In genomic region chr10:33799944-33800323, GRCh38 we compare ENCODE assay signal across 22 cellular contexts.
"Had no signal": no experiment of that assay in that cellular context is flagged by ENCODE, and none has a peak within 500 bp of the region (broad histone marks: within the 10 kb centered on the region; RNA-seq: fewer than 3 reads in every experiment).

No MANE protein-coding gene starts in this region.

- H3K4me3 Mint-ChIP-seq: activated CD4-positive, alpha-beta memory T cell treated with anti-CD3 and anti-CD28 coated beads, Interleukin-2, amount 10 ng/mL, durations not matched to agents 7 days and 5 days; activated CD8-positive, alpha-beta memory T cell treated with anti-CD3 and anti-CD28 coated beads, Interleukin-2, amount 10 ng/mL, durations not matched to agents 7 days and 5 days; activated naive CD8-positive, alpha-beta T cell treated with anti-CD3 and anti-CD28 coated beads, Interleukin-2, amount 10 ng/mL, durations not matched to agents 7 days and 5 days; activated T-helper 17 cell treated with anti-CD3 and anti-CD28 coated beads, Interleukin-2, amount 50 U/mL, for 72 hours; dendritic cell treated with granulocyte-macrophage colony-stimulating factor and Interleukin-4, amounts not matched to agents 40 ng/mL and 50 ng/mL, for 4 days; neural crest cell; stimulated activated memory B cell treated with anti-CD40 and anti-IgM and Interleukin-4, amounts not matched to agents 10 μg/mL and 1 μg/mL and 100 μg/mL, for 72 hours had no signal

- H3K27ac ChIP-seq: esophagus muscularis mucosa, thoracic aorta, upper lobe of left lung had no signal

- FAIRE-seq: islet of Langerhans had no signal

- DNase-seq: activated CD4-positive, alpha-beta memory T cell treated with anti-CD3 and anti-CD28 coated beads, Interleukin-2, amount 10 ng/mL, durations not matched to agents 7 days and 5 days; activated CD4-positive, alpha-beta T cell treated with anti-CD3 and anti-CD28 coated beads for 4 hours; activated CD8-positive, alpha-beta memory T cell treated with anti-CD3 and anti-CD28 coated beads, Interleukin-2, amount 10 ng/mL, durations not matched to agents 7 days and 5 days; activated naive CD4-positive, alpha-beta T cell; activated naive CD8-positive, alpha-beta T cell treated with anti-CD3 and anti-CD28 coated beads, Interleukin-2, amount 10 ng/mL, durations not matched to agents 7 days and 5 days; activated T-cell treated with anti-CD3 and anti-CD28 coated beads, Interleukin-2, amount 50 U/mL, for 1 hour; cerebellar nuclear complex; effector CD8-positive, alpha-beta T cell; hippocampal formation; mammary epithelial cell; stimulated activated CD4-positive, alpha-beta T cell treated with anti-CD3 and anti-CD28 coated beads, Interleukin-4, amount 100 ng/mL, for 4 hours; SW 1271; T-helper 2 cell; upper lobe of left lung had no signal

- H3K27me3 ChIP-seq: esophagus muscularis mucosa, upper lobe of left lung had no signal

- H3K4me1 ChIP-seq: upper lobe of left lung had no signal

- H3K36me3 ChIP-seq: esophagus muscularis mucosa, thoracic aorta, upper lobe of left lung had no signal

- H3K27me3 Mint-ChIP-seq: activated CD4-positive, alpha-beta memory T cell treated with anti-CD3 and anti-CD28 coated beads, Interleukin-2, amount 10 ng/mL, durations not matched to agents 7 days and 5 days; activated CD8-positive, alpha-beta memory T cell treated with anti-CD3 and anti-CD28 coated beads, Interleukin-2, amount 10 ng/mL, durations not matched to agents 7 days and 5 days; stimulated activated memory B cell treated with anti-CD40 and anti-IgM and Interleukin-4, amounts not matched to agents 10 μg/mL and 1 μg/mL and 100 μg/mL, for 72 hours had no signal

- ATAC-seq: activated CD8-positive, alpha-beta memory T cell treated with anti-CD3 and anti-CD28 coated beads, Interleukin-2, amount 10 ng/mL, durations not matched to agents 7 days and 5 days; activated T-helper 17 cell treated with anti-CD3 and anti-CD28 coated beads, Interleukin-2, amount 50 U/mL, for 72 hours; sciatic nerve; stimulated activated memory B cell treated with anti-CD40 and anti-IgM and Interleukin-4, amounts not matched to agents 10 μg/mL and 1 μg/mL and 100 μg/mL, for 72 hours had no signal

- H3K9me3 ChIP-seq: esophagus muscularis mucosa, thoracic aorta, upper lobe of left lung had no signal

- H3K9me3 Mint-ChIP-seq: activated CD4-positive, alpha-beta memory T cell treated with anti-CD3 and anti-CD28 coated beads, Interleukin-2, amount 10 ng/mL, durations not matched to agents 7 days and 5 days; activated T-helper 17 cell treated with anti-CD3 and anti-CD28 coated beads, Interleukin-2, amount 50 U/mL, for 72 hours; dendritic cell treated with granulocyte-macrophage colony-stimulating factor and Interleukin-4, amounts not matched to agents 40 ng/mL and 50 ng/mL, for 4 days; stimulated activated memory B cell treated with anti-CD40 and anti-IgM and Interleukin-4, amounts not matched to agents 10 μg/mL and 1 μg/mL and 100 μg/mL, for 72 hours had no signal

- H3K36me3 Mint-ChIP-seq: activated CD8-positive, alpha-beta memory T cell treated with anti-CD3 and anti-CD28 coated beads, Interleukin-2, amount 10 ng/mL, durations not matched to agents 7 days and 5 days; activated naive CD8-positive, alpha-beta T cell treated with anti-CD3 and anti-CD28 coated beads, Interleukin-2, amount 10 ng/mL, durations not matched to agents 7 days and 5 days; stimulated activated memory B cell treated with anti-CD40 and anti-IgM and Interleukin-4, amounts not matched to agents 10 μg/mL and 1 μg/mL and 100 μg/mL, for 72 hours had no signal

- H3K27ac Mint-ChIP-seq: activated CD4-positive, alpha-beta memory T cell treated with anti-CD3 and anti-CD28 coated beads, Interleukin-2, amount 10 ng/mL, durations not matched to agents 7 days and 5 days; activated CD8-positive, alpha-beta memory T cell treated with anti-CD3 and anti-CD28 coated beads, Interleukin-2, amount 10 ng/mL, durations not matched to agents 7 days and 5 days; activated naive CD8-positive, alpha-beta T cell treated with anti-CD3 and anti-CD28 coated beads, Interleukin-2, amount 10 ng/mL, durations not matched to agents 7 days and 5 days; activated T-helper 17 cell treated with anti-CD3 and anti-CD28 coated beads, Interleukin-2, amount 50 U/mL, for 72 hours; dendritic cell treated with granulocyte-macrophage colony-stimulating factor and Interleukin-4, amounts not matched to agents 40 ng/mL and 50 ng/mL, for 4 days; stimulated activated memory B cell treated with anti-CD40 and anti-IgM and Interleukin-4, amounts not matched to agents 10 μg/mL and 1 μg/mL and 100 μg/mL, for 72 hours had no signal

- H3K4me1 Mint-ChIP-seq: activated CD4-positive, alpha-beta memory T cell treated with anti-CD3 and anti-CD28 coated beads, Interleukin-2, amount 10 ng/mL, durations not matched to agents 7 days and 5 days; activated T-helper 17 cell treated with anti-CD3 and anti-CD28 coated beads, Interleukin-2, amount 50 U/mL, for 72 hours; stimulated activated memory B cell treated with anti-CD40 and anti-IgM and Interleukin-4, amounts not matched to agents 10 μg/mL and 1 μg/mL and 100 μg/mL, for 72 hours had no signal

- H3K4me3 ChIP-seq: esophagus muscularis mucosa, thoracic aorta, upper lobe of left lung had no signal
